In genomic region chr12:110698171-110698902, GRCh38 we compare ENCODE assay signal across 1 cellular context.
TF ChIP-seq lines count a peak whose summit lies in the region.

No MANE protein-coding gene starts in this region.

TF ChIP-seq in HepG2, 621 proteins besides CTCF, POLR2A, EP300 and RAD21 (continued from another document and continues in another):
- TF ChIP-seq, protein P1, sequence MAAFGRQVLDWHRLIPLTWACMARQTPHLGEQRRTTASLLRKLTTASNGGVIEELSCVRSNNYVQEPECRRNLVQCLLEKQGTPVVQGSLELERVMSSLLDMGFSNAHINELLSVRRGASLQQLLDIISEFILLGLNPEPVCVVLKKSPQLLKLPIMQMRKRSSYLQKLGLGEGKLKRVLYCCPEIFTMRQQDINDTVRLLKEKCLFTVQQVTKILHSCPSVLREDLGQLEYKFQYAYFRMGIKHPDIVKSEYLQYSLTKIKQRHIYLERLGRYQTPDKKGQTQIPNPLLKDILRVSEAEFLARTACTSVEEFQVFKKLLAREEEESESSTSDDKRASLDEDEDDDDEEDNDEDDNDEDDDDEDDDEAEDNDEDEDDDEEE (CRISPR knock-in tag; IDR thresholded peaks at IDR 0.05) = 0 out of 2 replicates have a peak, but pooled peaks have one; percentile 89
- TF ChIP-seq RNF2 (conservative IDR thresholded peaks at IDR 0.05; ENCODE audit: low read depth) (0 out of 2 replicates have a peak, but pooled peaks have one; percentile 37), CENPT (CRISPR knock-in tag; IDR thresholded peaks at IDR 0.05; ENCODE audit: low read depth) (no peak), MED1 (CRISPR knock-in tag; IDR thresholded peaks at IDR 0.05) (no peak; the same call in 1 of the 2 replicates), ZMYM3 (CRISPR knock-in tag; IDR thresholded peaks at IDR 0.05) (peak; percentile 78), KDM3A (CRISPR knock-in tag; IDR thresholded peaks at IDR 0.05; ENCODE audit: low read depth) (peak; percentile 29; the same call in 1 of the 2 replicates), STAG1 (CRISPR knock-in tag; IDR thresholded peaks at IDR 0.05) (peak; percentile 68), ELF1 (CRISPR knock-in tag; IDR thresholded peaks at IDR 0.05) (peak; percentile 55; the same call in 1 of the 2 replicates), GABPB1 (CRISPR knock-in tag; IDR thresholded peaks at IDR 0.05) (peak; percentile 55; the same call in 1 of the 2 replicates), NR2F6 (IDR thresholded peaks at IDR 0.05) (no peak), NR2F6 (CRISPR knock-in tag; IDR thresholded peaks at IDR 0.05) (no peak), ZSCAN21 (CRISPR knock-in tag; IDR thresholded peaks at IDR 0.05; ENCODE audit: borderline replicate concordance) (no peak), ZNF264 (CRISPR knock-in tag; IDR thresholded peaks at IDR 0.05) (no peak), FOXJ3 (CRISPR knock-in tag; IDR thresholded peaks at IDR 0.05; ENCODE audit: borderline replicate concordance) (no peak), KLF15 (CRISPR knock-in tag; IDR thresholded peaks at IDR 0.05; ENCODE audit: borderline replicate concordance) (no peak), ZNF570 (CRISPR knock-in tag; IDR thresholded peaks at IDR 0.05; ENCODE audit: borderline replicate concordance) (no peak), TFDP1 (CRISPR knock-in tag; IDR thresholded peaks at IDR 0.05; ENCODE audit: borderline replicate concordance) (no peak), HOXA5 (CRISPR knock-in tag; IDR thresholded peaks at IDR 0.05) (no peak), ZNF792 (CRISPR knock-in tag; IDR thresholded peaks at IDR 0.05) (peak; percentile 66; the same call in 1 of the 2 replicates), REXO4 (CRISPR knock-in tag; IDR thresholded peaks at IDR 0.05; ENCODE audit: borderline replicate concordance) (no peak), SP5 (CRISPR knock-in tag; IDR thresholded peaks at IDR 0.05; ENCODE audit: borderline replicate concordance, low read depth) (0 out of 2 replicates have a peak, but pooled peaks have one; percentile 37), ZNF841 (CRISPR knock-in tag; IDR thresholded peaks at IDR 0.05; ENCODE audit: borderline replicate concordance) (no peak), KAT8 (CRISPR knock-in tag; IDR thresholded peaks at IDR 0.05) (peak; percentile 42; the same call in 1 of the 2 replicates), MEIS1 (CRISPR knock-in tag; IDR thresholded peaks at IDR 0.05; ENCODE audit: borderline replicate concordance) (no peak), NFE2L2 (IDR thresholded peaks at IDR 0.05; ENCODE audit: low read length) (peak; percentile 52), ZNF180 (CRISPR knock-in tag; IDR thresholded peaks at IDR 0.05; ENCODE audit: borderline replicate concordance, low read depth) (no peak), KDM2A (CRISPR knock-in tag; IDR thresholded peaks at IDR 0.05; ENCODE audit: borderline replicate concordance, low read depth) (peak; percentile 51; the same call in 1 of the 2 replicates), CHD4 (IDR thresholded peaks at IDR 0.05; ENCODE audit: borderline replicate concordance, low read length) (no peak), ZNF687 (CRISPR knock-in tag; IDR thresholded peaks at IDR 0.05) (peak; percentile 66), MIER2 (CRISPR knock-in tag; IDR thresholded peaks at IDR 0.05) (peak; percentile 32; the same call in 1 of the 2 replicates), ZFP36 (IDR thresholded peaks at IDR 0.05; ENCODE audit: borderline replicate concordance, low read depth, low read length, partially characterized antibody) (no peak), SP1 (IDR thresholded peaks at IDR 0.05) (no peak), SP1 (CRISPR knock-in tag; IDR thresholded peaks at IDR 0.05) (no peak), TEAD3 (CRISPR knock-in tag; optimal IDR thresholded peaks at IDR 0.05; ENCODE audit: borderline replicate concordance) (no peak), ZNF546 (CRISPR knock-in tag; conservative IDR thresholded peaks at IDR 0.05) (no peak), TBX2 (CRISPR knock-in tag; IDR thresholded peaks at IDR 0.05; ENCODE audit: borderline replicate concordance) (0 out of 2 replicates have a peak, but pooled peaks have one; percentile 52), TFDP2 (CRISPR knock-in tag; IDR thresholded peaks at IDR 0.05) (0 out of 2 replicates have a peak, but pooled peaks have one; percentile 31), HNRNPLL (IDR thresholded peaks at IDR 0.05; ENCODE audit: low read depth, low read length, poor library complexity, severe bottlenecking) (peak; percentile 50), ZNF644 (CRISPR knock-in tag; IDR thresholded peaks at IDR 0.05; ENCODE audit: low read depth) (no peak), IRF2 (CRISPR knock-in tag; IDR thresholded peaks at IDR 0.05) (no peak)
- TF ChIP-seq, protein P2, sequence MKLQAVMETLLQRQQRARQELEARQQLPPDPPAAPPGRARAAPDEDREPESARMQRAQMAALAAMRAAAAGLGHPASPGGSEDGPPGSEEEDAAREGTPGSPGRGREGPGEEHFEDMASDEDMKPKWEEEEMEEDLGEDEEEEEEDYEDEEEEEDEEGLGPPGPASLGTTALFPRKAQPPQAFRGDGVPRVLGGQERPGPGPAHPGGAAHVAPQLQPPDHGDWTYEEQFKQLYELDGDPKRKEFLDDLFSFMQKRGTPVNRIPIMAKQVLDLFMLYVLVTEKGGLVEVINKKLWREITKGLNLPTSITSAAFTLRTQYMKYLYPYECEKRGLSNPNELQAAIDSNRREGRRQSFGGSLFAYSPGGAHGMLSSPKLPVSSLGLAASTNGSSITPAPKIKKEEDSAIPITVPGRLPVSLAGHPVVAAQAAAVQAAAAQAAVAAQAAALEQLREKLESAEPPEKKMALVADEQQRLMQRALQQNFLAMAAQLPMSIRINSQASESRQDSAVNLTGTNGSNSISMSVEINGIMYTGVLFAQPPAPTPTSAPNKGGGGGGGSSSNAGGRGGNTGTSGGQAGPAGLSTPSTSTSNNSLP (IDR thresholded peaks at IDR 0.05; ENCODE audit: low read depth, low read length) = no peak
- TF ChIP-seq, protein P3, sequence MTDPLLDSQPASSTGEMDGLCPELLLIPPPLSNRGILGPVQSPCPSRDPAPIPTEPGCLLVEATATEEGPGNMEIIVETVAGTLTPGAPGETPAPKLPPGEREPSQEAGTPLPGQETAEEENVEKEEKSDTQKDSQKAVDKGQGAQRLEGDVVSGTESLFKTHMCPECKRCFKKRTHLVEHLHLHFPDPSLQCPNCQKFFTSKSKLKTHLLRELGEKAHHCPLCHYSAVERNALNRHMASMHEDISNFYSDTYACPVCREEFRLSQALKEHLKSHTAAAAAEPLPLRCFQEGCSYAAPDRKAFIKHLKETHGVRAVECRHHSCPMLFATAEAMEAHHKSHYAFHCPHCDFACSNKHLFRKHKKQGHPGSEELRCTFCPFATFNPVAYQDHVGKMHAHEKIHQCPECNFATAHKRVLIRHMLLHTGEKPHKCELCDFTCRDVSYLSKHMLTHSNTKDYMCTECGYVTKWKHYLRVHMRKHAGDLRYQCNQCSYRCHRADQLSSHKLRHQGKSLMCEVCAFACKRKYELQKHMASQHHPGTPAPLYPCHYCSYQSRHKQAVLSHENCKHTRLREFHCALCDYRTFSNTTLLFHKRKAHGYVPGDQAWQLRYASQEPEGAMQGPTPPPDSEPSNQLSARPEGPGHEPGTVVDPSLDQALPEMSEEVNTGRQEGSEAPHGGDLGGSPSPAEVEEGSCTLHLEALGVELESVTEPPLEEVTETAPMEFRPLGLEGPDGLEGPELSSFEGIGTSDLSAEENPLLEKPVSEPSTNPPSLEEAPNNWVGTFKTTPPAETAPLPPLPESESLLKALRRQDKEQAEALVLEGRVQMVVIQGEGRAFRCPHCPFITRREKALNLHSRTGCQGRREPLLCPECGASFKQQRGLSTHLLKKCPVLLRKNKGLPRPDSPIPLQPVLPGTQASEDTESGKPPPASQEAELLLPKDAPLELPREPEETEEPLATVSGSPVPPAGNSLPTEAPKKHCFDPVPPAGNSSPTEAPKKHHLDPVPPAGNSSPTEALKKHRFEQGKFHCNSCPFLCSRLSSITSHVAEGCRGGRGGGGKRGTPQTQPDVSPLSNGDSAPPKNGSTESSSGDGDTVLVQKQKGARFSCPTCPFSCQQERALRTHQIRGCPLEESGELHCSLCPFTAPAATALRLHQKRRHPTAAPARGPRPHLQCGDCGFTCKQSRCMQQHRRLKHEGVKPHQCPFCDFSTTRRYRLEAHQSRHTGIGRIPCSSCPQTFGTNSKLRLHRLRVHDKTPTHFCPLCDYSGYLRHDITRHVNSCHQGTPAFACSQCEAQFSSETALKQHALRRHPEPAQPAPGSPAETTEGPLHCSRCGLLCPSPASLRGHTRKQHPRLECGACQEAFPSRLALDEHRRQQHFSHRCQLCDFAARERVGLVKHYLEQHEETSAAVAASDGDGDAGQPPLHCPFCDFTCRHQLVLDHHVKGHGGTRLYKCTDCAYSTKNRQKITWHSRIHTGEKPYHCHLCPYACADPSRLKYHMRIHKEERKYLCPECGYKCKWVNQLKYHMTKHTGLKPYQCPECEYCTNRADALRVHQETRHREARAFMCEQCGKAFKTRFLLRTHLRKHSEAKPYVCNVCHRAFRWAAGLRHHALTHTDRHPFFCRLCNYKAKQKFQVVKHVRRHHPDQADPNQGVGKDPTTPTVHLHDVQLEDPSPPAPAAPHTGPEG (CRISPR knock-in tag; IDR thresholded peaks at IDR 0.05) = no peak
- TF ChIP-seq, protein P4, sequence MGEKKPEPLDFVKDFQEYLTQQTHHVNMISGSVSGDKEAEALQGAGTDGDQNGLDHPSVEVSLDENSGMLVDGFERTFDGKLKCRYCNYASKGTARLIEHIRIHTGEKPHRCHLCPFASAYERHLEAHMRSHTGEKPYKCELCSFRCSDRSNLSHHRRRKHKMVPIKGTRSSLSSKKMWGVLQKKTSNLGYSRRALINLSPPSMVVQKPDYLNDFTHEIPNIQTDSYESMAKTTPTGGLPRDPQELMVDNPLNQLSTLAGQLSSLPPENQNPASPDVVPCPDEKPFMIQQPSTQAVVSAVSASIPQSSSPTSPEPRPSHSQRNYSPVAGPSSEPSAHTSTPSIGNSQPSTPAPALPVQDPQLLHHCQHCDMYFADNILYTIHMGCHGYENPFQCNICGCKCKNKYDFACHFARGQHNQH (CRISPR knock-in tag; IDR thresholded peaks at IDR 0.05) = peak; percentile 40
- TF ChIP-seq, protein P5, sequence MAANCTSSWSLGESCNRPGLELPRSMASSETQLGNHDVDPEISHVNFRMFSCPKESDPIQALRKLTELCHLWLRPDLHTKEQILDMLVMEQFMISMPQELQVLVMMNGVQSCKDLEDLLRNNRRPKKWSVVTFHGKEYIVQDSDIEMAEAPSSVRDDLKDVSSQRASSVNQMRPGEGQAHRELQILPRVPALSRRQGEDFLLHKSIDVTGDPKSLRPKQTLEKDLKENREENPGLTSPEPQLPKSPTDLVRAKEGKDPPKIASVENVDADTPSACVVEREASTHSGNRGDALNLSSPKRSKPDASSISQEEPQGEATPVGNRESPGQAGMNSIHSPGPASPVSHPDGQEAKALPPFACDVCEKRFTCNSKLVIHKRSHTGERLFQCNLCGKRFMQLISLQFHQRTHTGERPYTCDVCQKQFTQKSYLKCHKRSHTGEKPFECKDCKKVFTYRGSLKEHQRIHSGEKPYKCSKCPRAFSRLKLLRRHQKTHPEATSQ (CRISPR knock-in tag; IDR thresholded peaks at IDR 0.05; ENCODE audit: borderline replicate concordance) = no peak
- TF ChIP-seq, protein P6, sequence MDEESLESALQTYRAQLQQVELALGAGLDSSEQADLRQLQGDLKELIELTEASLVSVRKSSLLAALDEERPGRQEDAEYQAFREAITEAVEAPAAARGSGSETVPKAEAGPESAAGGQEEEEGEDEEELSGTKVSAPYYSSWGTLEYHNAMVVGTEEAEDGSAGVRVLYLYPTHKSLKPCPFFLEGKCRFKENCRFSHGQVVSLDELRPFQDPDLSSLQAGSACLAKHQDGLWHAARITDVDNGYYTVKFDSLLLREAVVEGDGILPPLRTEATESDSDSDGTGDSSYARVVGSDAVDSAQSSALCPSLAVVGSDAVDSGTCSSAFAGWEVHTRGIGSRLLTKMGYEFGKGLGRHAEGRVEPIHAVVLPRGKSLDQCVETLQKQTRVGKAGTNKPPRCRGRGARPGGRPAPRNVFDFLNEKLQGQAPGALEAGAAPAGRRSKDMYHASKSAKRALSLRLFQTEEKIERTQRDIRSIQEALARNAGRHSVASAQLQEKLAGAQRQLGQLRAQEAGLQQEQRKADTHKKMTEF (CRISPR knock-in tag; IDR thresholded peaks at IDR 0.05) = peak; percentile 62
